Comparison of ENCODE assay signal across 11 cellular contexts in the genomic region with DNA sequence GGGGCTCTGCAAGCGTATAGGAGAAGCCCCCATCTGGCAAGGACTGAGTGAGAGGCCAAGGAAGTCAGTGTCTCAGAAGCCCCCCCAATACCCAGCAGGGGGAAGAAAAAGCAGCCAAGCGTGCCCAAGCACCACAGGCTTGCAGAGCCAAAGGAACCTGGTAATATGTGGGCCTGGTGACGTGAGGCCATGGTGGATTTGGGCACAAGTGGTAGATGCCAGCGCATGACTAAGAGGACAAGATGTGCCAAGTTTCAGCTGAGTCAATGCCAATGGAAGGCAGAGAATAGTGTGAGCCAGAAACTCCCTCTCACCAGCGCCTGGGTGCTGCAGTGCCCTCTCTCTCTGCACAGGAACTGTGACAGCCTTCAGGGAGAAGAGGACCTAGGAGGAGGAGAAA.
DNase-seq lines count a peak whose midpoint lies in the region; ATAC-seq and TF ChIP-seq lines count a peak whose summit lies in the region.
"Had no signal": no experiment of that assay in that cellular context is flagged by ENCODE, and none has a peak within 500 bp of the region (broad histone marks: within the 10 kb centered on the region; RNA-seq: fewer than 3 reads in every experiment).

No MANE protein-coding gene starts in this region.

- H3K36me3 Mint-ChIP-seq in naive B cell = peaks cover 0 to 5% of the 10 kb centered on the region in 2 donors
- H3K36me3 Mint-ChIP-seq in activated T-cell treated with anti-CD3 and anti-CD28 coated beads, Interleukin-2, amount 50 U/mL, for 4 hours (ENCODE audit: insufficient read depth) = no peaks in the 10 kb centered on the region
- H3K36me3 Mint-ChIP-seq: CD4-positive, alpha-beta memory T cell had no signal

- H3F3A ChIP-seq in OCI-LY1 (ENCODE audit: insufficient read depth, low read length) = no peaks in the 10 kb centered on the region

- H3K4me1 ChIP-seq in OCI-LY1 (ENCODE audit: insufficient read depth, low read length, severe bottlenecking) = peaks cover 63% of the 10 kb centered on the region

- H3K4me2 ChIP-seq in OCI-LY1 (ENCODE audit: low read length) = peak overlapping the region; percentile 47

- no peaks in the 10 kb centered on the region for H3K9me2 ChIP-seq in OCI-LY1 (ENCODE audit: low read depth, low read length)

- no peaks in the 10 kb centered on the region for H3K27me3 ChIP-seq in OCI-LY1 (ENCODE audit: insufficient read depth, low read length)

- H3K9ac ChIP-seq in OCI-LY1 (ENCODE audit: low read length) = peak overlapping the region; percentile 51

- peak overlapping the region in 4 of 6 donors; percentile 73 to 94 (median 80) for H3K27ac Mint-ChIP-seq in naive B cell
- H3K27ac Mint-ChIP-seq: CD4-positive, alpha-beta memory T cell had no signal

- H3K79me2 ChIP-seq in OCI-LY1 (ENCODE audit: insufficient read depth, low read length) = no peaks in the 10 kb centered on the region

- no peaks in the 10 kb centered on the region; the same call in 1 of the 2 replicates for H3K36me3 ChIP-seq in OCI-LY1 (ENCODE audit: insufficient read depth, low read length)

- H3K4me3 Mint-ChIP-seq in naive B cell = peak overlapping the region in 7 of 8 donors; percentile 34 to 70 (median 58)
- H3K4me3 Mint-ChIP-seq in activated T-cell treated with anti-CD3 and anti-CD28 coated beads, Interleukin-2, amount 50 U/mL, for 4 hours = no peak overlapping the region
- H3K4me3 Mint-ChIP-seq: CD4-positive, alpha-beta memory T cell; neural crest cell had no signal

- H3K4me3 ChIP-seq in OCI-LY1 (ENCODE audit: low read depth, low read length, poor library complexity, severe bottlenecking) = no peak overlapping the region

- TF ChIP-seq CTCF in OCI-LY1 (IDR thresholded peaks at IDR 0.05; ENCODE audit: low read length) = peak; percentile 8; the same call in 1 of the 2 replicates

- H3K27me3 Mint-ChIP-seq in naive B cell = no peaks in the 10 kb centered on the region
- H3K27me3 Mint-ChIP-seq in activated T-cell treated with anti-CD3 and anti-CD28 coated beads, Interleukin-2, amount 50 U/mL, for 4 hours (ENCODE audit: low read depth) = peaks cover 16% of the 10 kb centered on the region

- ATAC-seq in naive B cell (ENCODE audit: low read depth in 2 of 2) (peak; percentile 58 to 72), HG02759 (IDR thresholded peaks at IDR 0.05; ENCODE audit: unreplicated experiment) (no peak)
- ATAC-seq in activated T-cell treated with anti-CD3 and anti-CD28 coated beads, Interleukin-2, amount 50 U/mL, for 4 hours = no peak

- peaks cover 52 to 73% (median 66%) of the 10 kb centered on the region in 3 donors for H3K4me1 Mint-ChIP-seq in naive B cell
- no peaks in the 10 kb centered on the region for H3K4me1 Mint-ChIP-seq in activated T-cell treated with anti-CD3 and anti-CD28 coated beads, Interleukin-2, amount 50 U/mL, for 4 hours (ENCODE audit: low read depth)
- H3K4me1 Mint-ChIP-seq: CD4-positive, alpha-beta memory T cell; neural crest cell had no signal

- no peak overlapping the region for H2AFZ ChIP-seq in OCI-LY1 (ENCODE audit: low read length)

- no peaks in the 10 kb centered on the region for H3K9me3 ChIP-seq in OCI-LY1 (ENCODE audit: low read length)

- DNase-seq in AG20443 (ENCODE audit: low spot score) (peak; percentile 27), fibroblast of gingiva (ENCODE audit: low read depth) (peak; percentile 85), naive B cell (peak; percentile 18), NCI-H1417 treated with DMSO at 0.1 percent for 48 hours (lab: John Stamatoyannopoulos, UW) (no peak)
- DNase-seq in activated CD8-positive, alpha-beta memory T cell treated with anti-CD3 and anti-CD28 coated beads, Interleukin-2, amount 50 U/mL, for 4 hours = no peak
- no peak for DNase-seq in activated T-cell treated with anti-CD3 and anti-CD28 coated beads, Interleukin-2, amount 50 U/mL, for 4 hours
- DNase-seq: CD4-positive, alpha-beta memory T cell; foreskin melanocyte had no signal

- H4K20me1 ChIP-seq in OCI-LY1 (ENCODE audit: insufficient read depth, low read length) = no peaks in the 10 kb centered on the region

- peaks cover 0 to 17% (median 6%) of the 10 kb centered on the region in 7 donors for H3K9me3 Mint-ChIP-seq in naive B cell
- H3K9me3 Mint-ChIP-seq in activated T-cell treated with anti-CD3 and anti-CD28 coated beads, Interleukin-2, amount 50 U/mL, for 4 hours = peaks cover 4% of the 10 kb centered on the region

- peak overlapping the region; percentile 96 for H3K27ac ChIP-seq in OCI-LY1 (ENCODE audit: low read depth, low read length, poor library complexity, severe bottlenecking)

Comparison
In these comparisons a context has a peak if more than half of its experiments do, and no peak if none do; other contexts are left out.
1. DNase-seq: peak in AG20443 (single experiment), fibroblast of gingiva (single experiment) and naive B cell (single experiment); none in NCI-H1417 treated with DMSO at 0.1 percent for 48 hours (single experiment), activated CD8-positive, alpha-beta memory T cell treated with anti-CD3 and anti-CD28 coated beads, Interleukin-2, amount 50 U/mL, for 4 hours (single experiment) and activated T-cell treated with anti-CD3 and anti-CD28 coated beads, Interleukin-2, amount 50 U/mL, for 4 hours (single experiment).
2. ATAC-seq: peak in naive B cell (2 of 2); none in activated T-cell treated with anti-CD3 and anti-CD28 coated beads, Interleukin-2, amount 50 U/mL, for 4 hours (0 of 2) and HG02759 (single experiment).